ENCODE assay signal across 8 cellular contexts in genomic region chr5:77180167-77181081, GRCh38. TPM values are rescaled to one million over a fixed set of nuclear protein-coding genes. Genes with fewer than 3 reads are reported as not detected.
A peak's percentile ranks its signal among the peaks of the same experiment; 100 is the strongest.
DNase-seq lines count a peak whose midpoint lies in the region; ATAC-seq lines count a peak whose summit lies in the region.

No MANE protein-coding gene starts in this region.

- intact Hi-C loops in left ventricle myocardium superior (cut with micrococcal nuclease) = no loop called here

- H3K4me3 ChIP-seq in SJSA1 (peak overlapping the region; percentile 26), rectal smooth muscle tissue (ENCODE audit: low read length) (peak overlapping the region; percentile 64)

- DNase-seq in ELR (ENCODE audit: low read depth) (peak; percentile 3), SJSA1 (ENCODE audit: low read depth in 1 of 2, low spot score in 2 of 2) (no peak), left ventricle myocardium superior (peak; percentile 41), GM19240 (ENCODE audit: insufficient read length, low spot score) (no peak)

- ATAC-seq in left ventricle myocardium superior (peak; percentile 68), GM21786 (IDR thresholded peaks at IDR 0.05; ENCODE audit: unreplicated experiment) (no peak), GM18873 (IDR thresholded peaks at IDR 0.05; ENCODE audit: low FRiP score, unreplicated experiment) (no peak), GM21723 (IDR thresholded peaks at IDR 0.05; ENCODE audit: unreplicated experiment) (no peak)

- no peaks in the 10 kb centered on the region for H3K9me3 ChIP-seq in SJSA1 (replicated peaks)

- H3K27me3 ChIP-seq in SJSA1 (replicated peaks) = peaks cover 45% of the 10 kb centered on the region
- H3K27me3 ChIP-seq in rectal smooth muscle tissue (ENCODE audit: control insufficient read depth, insufficient read depth, low read length) = peaks cover 2% of the 10 kb centered on the region

- H3K27ac ChIP-seq in SJSA1 (no peak overlapping the region), rectal smooth muscle tissue (ENCODE audit: low read depth, low read length) (no peak overlapping the region)

- no peak overlapping the region for H3K9ac ChIP-seq in rectal smooth muscle tissue (ENCODE audit: low read length)

- H3K4me1 ChIP-seq in SJSA1 (replicated peaks) (peaks cover 8% of the 10 kb centered on the region), rectal smooth muscle tissue (ENCODE audit: control insufficient read depth, insufficient read depth, low read length) (no peaks in the 10 kb centered on the region)

- H3K36me3 ChIP-seq in SJSA1 (no peaks in the 10 kb centered on the region), rectal smooth muscle tissue (ENCODE audit: control insufficient read depth, insufficient read depth, low read length) (no peaks in the 10 kb centered on the region)

RNA-seq across cellular contexts. Expression of gene PDE8B, which starts 30.1 kb away (rescaled TPM):
- not detected in 2 replicates for total RNA-seq in SJSA1 (2014; rRNA removed; shearing (Covaris generic))
- total RNA-seq in left ventricle myocardium superior = 0.69 TPM

Comparison
In these comparisons a context has a peak if more than half of its experiments do, and no peak if none do; other contexts are left out.
1. DNase-seq: peak in ELR (single experiment) and left ventricle myocardium superior (single experiment); none in SJSA1 (0 of 2) and GM19240 (single experiment).